In genomic region chr1:113804421-113805255, GRCh38 we compare ENCODE assay signal across 11 cellular contexts. TPM values are rescaled to one million over a fixed set of nuclear protein-coding genes. Genes with fewer than 3 reads are reported as not detected.
DNase-seq lines count a peak whose midpoint lies in the region; ATAC-seq and TF ChIP-seq lines count a peak whose summit lies in the region.
"Had no signal": no experiment of that assay in that cellular context is flagged by ENCODE, and none has a peak within 500 bp of the region (broad histone marks: within the 10 kb centered on the region; RNA-seq: fewer than 3 reads in every experiment).

No MANE protein-coding gene starts in this region.

- H3K36me3 Mint-ChIP-seq in T-helper 2 cell treated with Interferon-gamma antibody and Interleukin-4, amounts not matched to agents 5 μg/mL and 100 μg/mL, for 36 hours (ENCODE audit: low read depth) = peaks cover 52% of the 10 kb centered on the region
- H3K36me3 Mint-ChIP-seq in stimulated activated memory B cell treated with anti-CD40 and anti-IgM and Interleukin-4, amounts not matched to agents 10 μg/mL and 1 μg/mL and 100 μg/mL, for 72 hours = peaks cover 29% of the 10 kb centered on the region

- peak overlapping the region; percentile 41 for H3K27ac Mint-ChIP-seq in T-helper 2 cell treated with Interferon-gamma antibody and Interleukin-4, amounts not matched to agents 5 μg/mL and 100 μg/mL, for 36 hours
- H3K27ac Mint-ChIP-seq in stimulated activated memory B cell treated with anti-CD40 and anti-IgM and Interleukin-4, amounts not matched to agents 10 μg/mL and 1 μg/mL and 100 μg/mL, for 72 hours = peak overlapping the region; percentile 51

- H3K9me3 Mint-ChIP-seq in T-helper 2 cell treated with Interferon-gamma antibody and Interleukin-4, amounts not matched to agents 5 μg/mL and 100 μg/mL, for 36 hours = peaks cover 9% of the 10 kb centered on the region
- no peaks in the 10 kb centered on the region for H3K9me3 Mint-ChIP-seq in stimulated activated memory B cell treated with anti-CD40 and anti-IgM and Interleukin-4, amounts not matched to agents 10 μg/mL and 1 μg/mL and 100 μg/mL, for 72 hours

- no peak overlapping the region for H3K4me3 ChIP-seq in heart left ventricle
- H3K4me3 ChIP-seq: ascending aorta, SJSA1 had no signal

- TF ChIP-seq POLR2A in heart left ventricle (IDR thresholded peaks at IDR 0.05) = no peak

- H3K27me3 Mint-ChIP-seq in T-helper 2 cell treated with Interferon-gamma antibody and Interleukin-4, amounts not matched to agents 5 μg/mL and 100 μg/mL, for 36 hours (ENCODE audit: low read depth) = no peaks in the 10 kb centered on the region
- H3K27me3 Mint-ChIP-seq in stimulated activated memory B cell treated with anti-CD40 and anti-IgM and Interleukin-4, amounts not matched to agents 10 μg/mL and 1 μg/mL and 100 μg/mL, for 72 hours = no peaks in the 10 kb centered on the region

- peaks cover 45% of the 10 kb centered on the region for H3K4me1 Mint-ChIP-seq in T-helper 2 cell treated with Interferon-gamma antibody and Interleukin-4, amounts not matched to agents 5 μg/mL and 100 μg/mL, for 36 hours (ENCODE audit: low read depth)
- peaks cover 71% of the 10 kb centered on the region for H3K4me1 Mint-ChIP-seq in stimulated activated memory B cell treated with anti-CD40 and anti-IgM and Interleukin-4, amounts not matched to agents 10 μg/mL and 1 μg/mL and 100 μg/mL, for 72 hours

- H3K4me3 Mint-ChIP-seq in T-helper 2 cell treated with Interferon-gamma antibody and Interleukin-4, amounts not matched to agents 5 μg/mL and 100 μg/mL, for 36 hours = no peak overlapping the region
- no peak overlapping the region for H3K4me3 Mint-ChIP-seq in stimulated activated memory B cell treated with anti-CD40 and anti-IgM and Interleukin-4, amounts not matched to agents 10 μg/mL and 1 μg/mL and 100 μg/mL, for 72 hours

- ATAC-seq in heart left ventricle = peak; percentile 62 to 92 (median 89)
- no peak for ATAC-seq in stimulated activated memory B cell treated with anti-CD40 and anti-IgM and Interleukin-4, amounts not matched to agents 10 μg/mL and 1 μg/mL and 100 μg/mL, for 72 hours

- intact Hi-C loops in heart left ventricle (cut with DNase I) = loop anchor here in 1 of 10 donors (5.0 kb wide), 1 partner anchor 42 kb away; no protein-coding TSS in a partner anchor

- DNase-seq in T-helper 2 cell treated with Interferon-gamma antibody and Interleukin-4, amounts not matched to agents 5 μg/mL and 100 μg/mL, for 36 hours (ENCODE audit: low spot score) = no peak
- no peak for DNase-seq in T-helper 2 cell
- peak; percentile 28 for DNase-seq in SW480 (ENCODE audit: low spot score)
- DNase-seq in heart left ventricle = no peak
- DNase-seq in inferior parietal cortex (ENCODE audit: extremely low spot score) = no peak
- no peak for DNase-seq in NCI-H1105 (lab: John Stamatoyannopoulos, UW)
- DNase-seq in GM20000 (ENCODE audit: low spot score) = no peak
- DNase-seq: 8988T had no signal

- WGBS in heart left ventricle, 4 donors = 54 to 60% (median 59%) methylated on average over 8 of the region's 8 CpGs

- H3K4me1 ChIP-seq in heart left ventricle = peaks cover 2 to 73% (median 48%) of the 10 kb centered on the region in 12 donors

- TF ChIP-seq CTCF in heart left ventricle (IDR thresholded peaks at IDR 0.05) = no peak
- no peak for TF ChIP-seq CTCF in GM20000 (IDR thresholded peaks at IDR 0.05; ENCODE audit: extremely low read depth, missing control alignments)

- peak overlapping the region in 9 of 12 donors; percentile 2 to 58 (median 36) for H3K27ac ChIP-seq in heart left ventricle
- H3K27ac ChIP-seq: SJSA1 had no signal

- no peaks in the 10 kb centered on the region for H3K27me3 ChIP-seq in heart left ventricle
- H3K27me3 ChIP-seq: ascending aorta, SJSA1 had no signal

- H3K9me3 ChIP-seq in heart left ventricle = no peaks in the 10 kb centered on the region
- H3K9me3 ChIP-seq: ascending aorta, SJSA1 had no signal

- H3K36me3 ChIP-seq in heart left ventricle = no peaks in the 10 kb centered on the region
- H3K36me3 ChIP-seq: ascending aorta had no signal

RNA-seq across cellular contexts. Expression of gene RSBN1, which starts 7.6 kb away (rescaled TPM):
- total RNA-seq in heart left ventricle = 10 to 100 TPM in 5 of 9 donors, 1 to 10 TPM in 4; 7.8 to 17.8 (median 10.6) TPM
- 1 to 10 TPM; 2.5 to 3.7 TPM for polyA plus RNA-seq in heart left ventricle

RNA-seq across cellular contexts. Expression of gene PHTF1, which starts 45.4 kb away (rescaled TPM):
- 10 to 100 TPM in 8 of 9 donors, 1 to 10 TPM in 1; 5.5 to 19.7 (median 11.9) TPM for total RNA-seq in heart left ventricle
- polyA plus RNA-seq in heart left ventricle = 10 to 100 TPM in 1 of 2 donors, 1 to 10 TPM in 1; 3.2 to 13.6 TPM
